ENCODE assay signal across 10 cellular contexts in genomic region chr19:12825259-12826131, GRCh38. TPM values are rescaled to one million over a fixed set of nuclear protein-coding genes. Genes with fewer than 3 reads are reported as not detected.
DNase-seq lines count a peak whose midpoint lies in the region; ATAC-seq and TF ChIP-seq lines count a peak whose summit lies in the region.
"Had no signal": no experiment of that assay in that cellular context is flagged by ENCODE, and none has a peak within 500 bp of the region (broad histone marks: within the 10 kb centered on the region; RNA-seq: fewer than 3 reads in every experiment).

No MANE protein-coding gene starts in this region.

- DNase-seq in COLO829 (ENCODE audit: low spot score) = peak; percentile 77
- no peak for DNase-seq in HFFc6
- DNase-seq in ascending aorta (ENCODE audit: low spot score in 2 of 2) = no peak
- no peak for DNase-seq in mesothelial cell of epicardium (ENCODE audit: low spot score in 2 of 2, unreplicated experiment in 2 of 2)
- DNase-seq in omental fat pad (ENCODE audit: low spot score) = no peak
- no peak for DNase-seq in NCI-H446 (lab: John Stamatoyannopoulos, UW)

- peaks cover 6% of the 10 kb centered on the region for H3K36me3 Mint-ChIP-seq in HFFc6 (ENCODE audit: low read depth)
- H3K36me3 Mint-ChIP-seq in mesothelial cell of epicardium = no peaks in the 10 kb centered on the region

- TF ChIP-seq CTCF in HFFc6 (IDR thresholded peaks at IDR 0.05) (peak; percentile 58), ascending aorta (IDR thresholded peaks at IDR 0.05) (peak in 2 of 3 experiments; percentile 10 to 26), mesothelial cell of epicardium (IDR thresholded peaks at IDR 0.05; ENCODE audit: unreplicated experiment) (peak; percentile 45), omental fat pad (IDR thresholded peaks at IDR 0.05) (no peak)

- no peaks in the 10 kb centered on the region for H3K4me1 ChIP-seq in ascending aorta
- H3K4me1 ChIP-seq: thyroid gland had no signal

- H3K27me3 Mint-ChIP-seq in HFFc6 (ENCODE audit: insufficient read depth) (peaks cover 6% of the 10 kb centered on the region; the same call in 1 of the 2 replicates), mesothelial cell of epicardium (ENCODE audit: low read depth) (peaks cover 55% of the 10 kb centered on the region)

- H3K4me1 Mint-ChIP-seq in HFFc6 (ENCODE audit: low read depth) (no peaks in the 10 kb centered on the region), mesothelial cell of epicardium (peaks cover 2% of the 10 kb centered on the region)

- H3K27ac Mint-ChIP-seq in HFFc6 = no peak overlapping the region
- no peak overlapping the region for H3K27ac Mint-ChIP-seq in mesothelial cell of epicardium

- H3K27me3 ChIP-seq in ascending aorta = peaks cover 15% of the 10 kb centered on the region

- H3K27ac ChIP-seq in ascending aorta = no peak overlapping the region
- H3K27ac ChIP-seq: thyroid gland had no signal

- no peaks in the 10 kb centered on the region for H3K36me3 ChIP-seq in ascending aorta
- H3K36me3 ChIP-seq: thyroid gland had no signal

- no peak overlapping the region for H3K4me3 Mint-ChIP-seq in HFFc6
- H3K4me3 Mint-ChIP-seq in mesothelial cell of epicardium = no peak overlapping the region

- no peaks in the 10 kb centered on the region for H3K9me3 ChIP-seq in ascending aorta
- H3K9me3 ChIP-seq: thyroid gland had no signal

- H3K9me3 Mint-ChIP-seq in HFFc6 (0 out of 2 replicates have a peak, but pooled peaks cover 4% of the 10 kb centered on the region), mesothelial cell of epicardium (peaks cover 4% of the 10 kb centered on the region)

- ATAC-seq in omental fat pad (ENCODE audit: low FRiP score) (no peak), GM18873 (IDR thresholded peaks at IDR 0.05; ENCODE audit: low FRiP score, unreplicated experiment) (no peak), HG02623 (IDR thresholded peaks at IDR 0.05; ENCODE audit: unreplicated experiment) (no peak)

- no peak overlapping the region for H3K4me3 ChIP-seq in ascending aorta
- H3K4me3 ChIP-seq: thyroid gland had no signal

- intact Hi-C loops in ascending aorta (cut with DNase I) = no loop called here

RNA-seq across cellular contexts. Expression of gene RTBDN, which starts 8.9 kb away (rescaled TPM):
- total RNA-seq in HFFc6 (2021; fragmentation: NEBNext Ultra II Directional; extraction: Animal tissue kit (Norgen Biotek cat#: 25700)) = not detected
- total RNA-seq in ascending aorta = not detected
- not detected in 3 replicates for total RNA-seq in mesothelial cell of epicardium
- total RNA-seq in omental fat pad = not detected
- total RNA-seq: activated CD8-positive, alpha-beta memory T cell treated with anti-CD3 and anti-CD28 coated beads for 36 hours; thyroid gland had no signal

RNA-seq across cellular contexts. Expression of gene MAST1, which starts 12.8 kb away (rescaled TPM):
- total RNA-seq in HFFc6 (2021; fragmentation: NEBNext Ultra II Directional; extraction: Animal tissue kit (Norgen Biotek cat#: 25700)) = under 1 TPM in 3 of 6 experiments, not detected in 3; 0.09 to 0.34 (median 0.26) TPM
- total RNA-seq in ascending aorta (2.0 TPM), mesothelial cell of epicardium (4.0 to 5.8 TPM (median 4.4 TPM) in 3 replicates), omental fat pad (not detected)

RNA-seq across cellular contexts. Expression of gene RNASEH2A, which starts 19.1 kb away (rescaled TPM):
- total RNA-seq in HFFc6 (2021; fragmentation: NEBNext Ultra II Directional; extraction: Animal tissue kit (Norgen Biotek cat#: 25700)) = 10 to 100 TPM; 17.9 to 43.2 (median 37.7) TPM
- total RNA-seq in ascending aorta (3.4 TPM), mesothelial cell of epicardium (17.5 to 22.7 TPM (median 19.8 TPM) in 3 replicates), omental fat pad (10 to 100 TPM in 1 of 4 donors, 1 to 10 TPM in 3; 2.8 to 10.4 (median 5.9) TPM)

RNA-seq across cellular contexts. Expression of gene THSD8, which starts 23.6 kb away (rescaled TPM):
- total RNA-seq in HFFc6 (2021; fragmentation: NEBNext Ultra II Directional; extraction: Animal tissue kit (Norgen Biotek cat#: 25700)) = 10 to 100 TPM; 14.1 to 30.3 (median 25.6) TPM
- not detected for total RNA-seq in ascending aorta
- 8.4 to 11.4 TPM (median 8.8 TPM) in 3 replicates for total RNA-seq in mesothelial cell of epicardium
- total RNA-seq in omental fat pad = not detected

RNA-seq across cellular contexts. Expression of gene PRDX2, which starts 23.9 kb away (rescaled TPM):
- total RNA-seq in HFFc6 (2021; fragmentation: NEBNext Ultra II Directional; extraction: Animal tissue kit (Norgen Biotek cat#: 25700)) = 100 to 1,000 TPM; 214 to 269 (median 229) TPM
- total RNA-seq in ascending aorta = 259 TPM
- 361 to 381 TPM (median 380 TPM) in 3 replicates for total RNA-seq in mesothelial cell of epicardium
- 100 to 1,000 TPM; 165 to 320 (median 219) TPM for total RNA-seq in omental fat pad

Comparison
In these comparisons a context has a peak if more than half of its experiments do, and no peak if none do; other contexts are left out.
1. CTCF ChIP-seq: peak in HFFc6 (single experiment), ascending aorta (2 of 3) and mesothelial cell of epicardium (single experiment); none in omental fat pad (0 of 3).